1 cellular context compared by ENCODE assay signal in the genomic region with DNA sequence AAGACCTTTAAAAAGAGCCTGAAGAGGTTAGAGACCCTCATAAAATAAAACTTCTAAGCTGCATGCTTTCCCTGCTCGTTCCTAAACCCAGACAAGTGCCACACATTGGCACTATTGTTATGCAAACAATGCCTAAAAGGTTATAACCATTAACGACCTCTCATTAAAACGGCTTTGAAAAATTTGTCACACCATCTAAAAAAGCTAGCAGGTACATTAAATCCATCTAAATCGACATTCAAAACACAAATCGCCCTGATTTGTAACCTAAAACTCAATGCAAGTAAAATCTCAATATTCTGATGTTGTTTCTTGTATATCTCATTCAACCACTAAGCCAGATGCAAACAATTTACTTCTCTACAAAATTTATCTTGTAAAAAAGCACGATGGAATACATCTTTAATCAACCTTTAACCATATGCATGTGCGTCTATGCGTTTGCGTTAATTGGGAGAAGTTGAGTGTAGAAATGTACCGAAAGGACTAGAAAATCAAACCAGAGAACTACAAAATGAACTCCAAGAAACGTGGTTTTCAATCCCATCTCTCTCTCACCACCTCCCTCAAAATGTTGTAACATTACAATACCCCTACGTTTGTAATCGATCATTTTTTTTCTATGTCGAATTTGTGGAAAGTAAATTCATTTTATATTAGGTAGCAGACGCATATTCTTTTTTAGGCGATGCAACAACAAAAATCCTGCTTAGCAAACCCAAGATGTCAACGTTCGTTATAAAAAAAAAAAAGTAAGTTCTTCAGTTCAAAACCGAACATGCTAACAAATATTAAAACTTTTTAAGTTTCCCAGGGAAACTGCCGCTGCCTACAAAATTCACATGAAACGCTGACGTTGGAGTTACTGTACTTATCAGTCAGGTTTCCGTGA.
TF ChIP-seq lines count a peak whose summit lies in the region.

No MANE protein-coding gene starts in this region.

TF ChIP-seq in K562, 482 proteins besides CTCF, POLR2A, EP300 and RAD21 (continued from another document):
- TF ChIP-seq ZFP30 (CRISPR knock-in tag; IDR thresholded peaks at IDR 0.05; ENCODE audit: borderline replicate concordance) (no peak), PBX2 (CRISPR knock-in tag; IDR thresholded peaks at IDR 0.05; ENCODE audit: low read depth) (no peak), PBX2 (tag; conservative IDR thresholded peaks at IDR 0.05; ENCODE audit: low read depth) (0 out of 2 replicates have a peak, but pooled peaks have one; percentile 7), ZNF511 (CRISPR knock-in tag; IDR thresholded peaks at IDR 0.05) (no peak), ZNF384 (IDR thresholded peaks at IDR 0.05; ENCODE audit: low read depth, low read length) (0 out of 2 replicates have a peak, but pooled peaks have one; percentile 7), NR1H2 (CRISPR knock-in tag; IDR thresholded peaks at IDR 0.05) (no peak), SIN3A (IDR thresholded peaks at IDR 0.05; ENCODE audit: borderline replicate concordance in 2 of 2, control insufficient read depth in 1 of 2, low read depth in 2 of 2, low read length in 2 of 2) (0 out of 4 replicates have a peak, but pooled peaks of 1 of the 2 experiments have one; percentile 31), CHD1 (IDR thresholded peaks at IDR 0.05; ENCODE audit: low read length) (peak; percentile 43), CREM (IDR thresholded peaks at IDR 0.05; ENCODE audit: low read depth) (peak; percentile 43; the same call in 1 of the 2 replicates), MAFF (IDR thresholded peaks at IDR 0.05; ENCODE audit: low read length) (peak; percentile 34; the same call in 1 of the 2 replicates), ZNF395 (CRISPR knock-in tag; IDR thresholded peaks at IDR 0.05) (peak; percentile 48; the same call in 1 of the 2 replicates), MAFG (tag; conservative IDR thresholded peaks at IDR 0.05) (peak; percentile 59; the same call in 1 of the 2 replicates), ZNF696 (CRISPR knock-in tag; conservative IDR thresholded peaks at IDR 0.05) (no peak), RBFOX2 (IDR thresholded peaks at IDR 0.05; ENCODE audit: low read depth, low read length) (0 out of 2 replicates have a peak, but pooled peaks have one; percentile 34), MAFK (IDR thresholded peaks at IDR 0.05; ENCODE audit: low read length) (peak; percentile 33; the same call in 1 of the 2 replicates)
